8 cellular contexts compared by ENCODE assay signal in the genomic region with DNA sequence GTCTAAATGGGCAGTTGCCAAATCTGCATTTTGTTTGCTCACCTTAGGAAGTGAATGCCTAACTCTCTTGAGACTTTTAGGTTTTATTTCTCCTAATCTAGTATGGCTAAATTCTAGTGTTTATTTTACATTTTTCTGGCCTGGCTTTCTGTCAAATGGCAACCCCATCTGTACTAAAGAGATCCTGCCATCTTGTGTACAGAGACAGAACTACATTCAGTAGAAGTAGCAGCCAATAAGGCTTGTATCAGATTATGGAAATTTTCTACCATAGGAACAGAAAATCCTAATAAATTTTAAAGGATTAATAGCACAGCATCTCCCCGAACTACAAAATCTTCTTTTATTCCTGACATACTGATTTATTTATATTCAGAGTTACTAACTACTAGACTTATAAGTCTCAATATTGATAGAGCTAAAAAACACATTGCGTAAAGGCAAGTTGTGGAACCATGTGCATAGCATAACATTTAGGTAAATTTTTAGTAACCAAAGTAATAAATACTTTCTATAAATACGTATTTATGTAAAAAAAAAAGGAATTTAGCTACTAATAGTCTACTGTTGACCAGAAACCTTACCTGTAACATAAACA. TPM values are rescaled to one million over a fixed set of nuclear protein-coding genes. Genes with fewer than 3 reads are reported as not detected.
DNase-seq lines count a peak whose midpoint lies in the region; ATAC-seq and TF ChIP-seq lines count a peak whose summit lies in the region.

No MANE protein-coding gene starts in this region.

- H3K4me1 ChIP-seq in BE2C, result no peaks in the 10 kb centered on the region
- no peaks in the 10 kb centered on the region for H3K4me1 ChIP-seq in mammary epithelial cell (ENCODE audit: insufficient read depth, low read length)
- peaks cover 0 to 4% of the 10 kb centered on the region in 2 donors for H3K4me1 ChIP-seq in left lung

- H3K27me3 ChIP-seq in BE2C (no peaks in the 10 kb centered on the region), mammary epithelial cell (ENCODE audit: insufficient read depth, low read length) (no peaks in the 10 kb centered on the region), left lung (no peaks in the 10 kb centered on the region)

- H3K4me3 Mint-ChIP-seq in activated naive CD4-positive, alpha-beta T cell treated with anti-CD3 and anti-CD28 coated beads, Interleukin-2, amount 10 ng/mL, durations not matched to agents 7 days and 5 days, result no peak overlapping the region

- no peaks in the 10 kb centered on the region for H3K79me2 ChIP-seq in mammary epithelial cell (ENCODE audit: insufficient read depth, low read length)

- dilution Hi-C loops in mammary epithelial cell (cut with HindIII; ENCODE audit: low sequenced_read_pairs), result no loop called here

- no peaks in the 10 kb centered on the region for H3K9me3 Mint-ChIP-seq in activated naive CD4-positive, alpha-beta T cell treated with anti-CD3 and anti-CD28 coated beads, Interleukin-2, amount 10 ng/mL, durations not matched to agents 7 days and 5 days

- peaks cover 2% of the 10 kb centered on the region for H3K4me1 Mint-ChIP-seq in activated naive CD4-positive, alpha-beta T cell treated with anti-CD3 and anti-CD28 coated beads, Interleukin-2, amount 10 ng/mL, durations not matched to agents 7 days and 5 days

- ATAC-seq in GM18873 (IDR thresholded peaks at IDR 0.05; ENCODE audit: low FRiP score, unreplicated experiment) (peak; percentile 56), HG03095 (IDR thresholded peaks at IDR 0.05; ENCODE audit: unreplicated experiment) (peak; percentile 70), left lung (peak; percentile 86)
- no peak for ATAC-seq in activated CD4-positive, CD25-positive, alpha-beta regulatory T cell treated with anti-CD3 and anti-CD28 coated beads, Interleukin-2, amount 50 U/mL, for 24 hours

- no peak overlapping the region for H3K4me2 ChIP-seq in mammary epithelial cell (ENCODE audit: insufficient read depth, low read depth, low read length)

- WGBS in mammary epithelial cell (ENCODE audit: low coverage, missing lambda C conversion rate), result 39% methylated on average over 3 of the region's 3 CpGs

- DNase-seq in BE2C (no peak), NCI-H345 treated with DMSO at 0.1 percent for 48 hours (lab: John Stamatoyannopoulos, UW; ENCODE audit: unreplicated experiment) (peak; percentile 18), mammary epithelial cell (peak; percentile 27), left lung (no peak)
- no peak for DNase-seq in activated naive CD4-positive, alpha-beta T cell treated with anti-CD3 and anti-CD28 coated beads, Interleukin-2, amount 10 ng/mL, durations not matched to agents 7 days and 5 days

- H3K27ac ChIP-seq in mammary epithelial cell (ENCODE audit: insufficient read depth, low read depth, low read length) (no peak overlapping the region), left lung (no peak overlapping the region)

- no TSS peak for BruUV-seq in mammary epithelial cell (replicated peaks; lab: Mats Ljungman, UMichigan)

- no peaks in the 10 kb centered on the region for H3K36me3 ChIP-seq in BE2C
- peaks cover 1% of the 10 kb centered on the region for H3K36me3 ChIP-seq in mammary epithelial cell (ENCODE audit: insufficient read depth, low read length)
- no peaks in the 10 kb centered on the region for H3K36me3 ChIP-seq in left lung

- intact Hi-C loops in mammary epithelial cell (cut with micrococcal nuclease) (loop anchor here (1.0 kb wide), 2 partner anchors 84 to 264 kb away; no protein-coding TSS in a partner anchor), left lung (cut with DNase I) (no loop called here)

- TF ChIP-seq CTCF in BE2C (IDR thresholded peaks at IDR 0.05; ENCODE audit: low read depth, low read length) (peak; percentile 79), mammary epithelial cell (conservative IDR thresholded peaks at IDR 0.05 in 1 of 2, IDR thresholded peaks at IDR 0.05 in 1 of 2; ENCODE audit: extremely low read depth in 1 of 2, insufficient read depth in 1 of 2, low read depth in 1 of 2, low read length in 2 of 2) (peak; percentile 62 to 71), left lung (IDR thresholded peaks at IDR 0.05) (peak; percentile 62 to 74)

- no peaks in the 10 kb centered on the region for H3K9me3 ChIP-seq in BE2C
- no peaks in the 10 kb centered on the region for H3K9me3 ChIP-seq in mammary epithelial cell (replicated peaks; ENCODE audit: insufficient read depth, low read length)
- no peaks in the 10 kb centered on the region for H3K9me3 ChIP-seq in left lung

- peaks cover 7% of the 10 kb centered on the region for H3K27me3 Mint-ChIP-seq in activated naive CD4-positive, alpha-beta T cell treated with anti-CD3 and anti-CD28 coated beads, Interleukin-2, amount 10 ng/mL, durations not matched to agents 7 days and 5 days

- H4K20me1 ChIP-seq in mammary epithelial cell (ENCODE audit: insufficient read depth, low read length), result no peaks in the 10 kb centered on the region

- H3K4me3 ChIP-seq in BE2C (ENCODE audit: low read depth, low read length) (no peak overlapping the region), mammary epithelial cell (replicated peaks in 1 of 3; ENCODE audit: insufficient read depth in 1 of 3, low read depth in 2 of 3, low read length in 3 of 3) (no peak overlapping the region), left lung (no peak overlapping the region)

- no peak overlapping the region for H2AFZ ChIP-seq in mammary epithelial cell (ENCODE audit: low read depth, low read length)

- H3K27ac Mint-ChIP-seq in activated naive CD4-positive, alpha-beta T cell treated with anti-CD3 and anti-CD28 coated beads, Interleukin-2, amount 10 ng/mL, durations not matched to agents 7 days and 5 days, result no peak overlapping the region

- H3K9ac ChIP-seq in mammary epithelial cell (ENCODE audit: insufficient read depth, low read length), result no peak overlapping the region

- no peaks in the 10 kb centered on the region for H3K36me3 Mint-ChIP-seq in activated naive CD4-positive, alpha-beta T cell treated with anti-CD3 and anti-CD28 coated beads, Interleukin-2, amount 10 ng/mL, durations not matched to agents 7 days and 5 days

- in situ Hi-C loops in mammary epithelial cell (cut with MboI; ENCODE audit: low sequenced_read_pairs in 2 of 2), result loop anchor here in 1 of 2 donors (10.0 kb wide), 1 partner anchor 369 kb away; no protein-coding TSS in a partner anchor

- CTCF ChIA-PET in mammary epithelial cell (lab: Charles Lee; ENCODE audit: low non-redundant PET), result no interaction called here
- CTCF ChIA-PET in activated naive CD4-positive, alpha-beta T cell treated with anti-CD3 and anti-CD28 coated beads, Interleukin-2, amount 10 ng/mL, durations not matched to agents 7 days and 5 days (lab: Charles Lee), result interaction anchor here (0.6 to 3.3 kb wide), 12 partner anchors 8 to 1200 kb away, joined by 3 to 26 read pairs (median 3); no protein-coding TSS in a partner anchor

RNA-seq across cellular contexts. Expression of a gene that starts 45.5 kb away (rescaled TPM):
- polyA plus RNA-seq in BE2C (2012; ENCODE audit: insufficient read depth, insufficient read length, low read depth), result 0.31 TPM
- 10 to 100 TPM in 1 of 2 donors, 1 to 10 TPM in 1; 7.9 to 21.5 TPM for total RNA-seq in mammary epithelial cell
- 4.1 TPM for polyA plus RNA-seq in mammary epithelial cell
- 13.7 TPM for polyA minus RNA-seq in mammary epithelial cell
- 10 to 100 TPM; 13.9 to 16.8 TPM for total RNA-seq in left lung

Comparison
In these comparisons a context has a peak if more than half of its experiments do, and no peak if none do; other contexts are left out.
1. DNase-seq: peak in NCI-H345 treated with DMSO at 0.1 percent for 48 hours (single experiment) and mammary epithelial cell (single experiment); none in BE2C (single experiment), left lung (0 of 2) and activated naive CD4-positive, alpha-beta T cell treated with anti-CD3 and anti-CD28 coated beads, Interleukin-2, amount 10 ng/mL, durations not matched to agents 7 days and 5 days (single experiment).
2. ATAC-seq: peak in GM18873 (single experiment), HG03095 (single experiment) and left lung (single experiment); none in activated CD4-positive, CD25-positive, alpha-beta regulatory T cell treated with anti-CD3 and anti-CD28 coated beads, Interleukin-2, amount 50 U/mL, for 24 hours (0 of 2).
3. Peak in every context shown above with its lines, with median percentiles within 50 percentile points of each other: CTCF ChIP-seq.